9 cellular contexts compared by ENCODE assay signal in genomic region chr13:95137096-95137495, GRCh38.
DNase-seq lines count a peak whose midpoint lies in the region; ATAC-seq and TF ChIP-seq lines count a peak whose summit lies in the region.
"Had no signal": no experiment of that assay in that cellular context is flagged by ENCODE, and none has a peak within 500 bp of the region (broad histone marks: within the 10 kb centered on the region; RNA-seq: fewer than 3 reads in every experiment).

No MANE protein-coding gene starts in this region.

- H3K4me1 ChIP-seq in PC-3 (ENCODE audit: insufficient read depth, low read length) (peaks cover 9% of the 10 kb centered on the region; the same call in 1 of the 2 replicates), GM23338 (ENCODE audit: insufficient read depth) (peaks cover 6% of the 10 kb centered on the region), vagina (no peaks in the 10 kb centered on the region)
- H3K4me1 ChIP-seq: SJSA1 had no signal

- H3K9me3 ChIP-seq in PC-3 (ENCODE audit: low read length), result no peaks in the 10 kb centered on the region
- no peaks in the 10 kb centered on the region for H3K9me3 ChIP-seq in vagina
- H3K9me3 ChIP-seq: SJSA1 had no signal

- no peaks in the 10 kb centered on the region for H3K27me3 ChIP-seq in PC-3 (ENCODE audit: low read length)
- H3K27me3 ChIP-seq in GM23338 (ENCODE audit: insufficient read depth), result no peaks in the 10 kb centered on the region
- H3K27me3 ChIP-seq in vagina, result no peaks in the 10 kb centered on the region
- H3K27me3 ChIP-seq: SJSA1 had no signal

- POLR2A ChIA-PET in PC-3 (lab: Charles Lee; ENCODE audit: unreplicated experiment), result interaction anchor here (0.5 kb wide), 1 partner anchor 12 kb away, joined by 3 read pairs; no protein-coding TSS in a partner anchor

- H3K9me2 ChIP-seq in PC-3 (replicated peaks; ENCODE audit: low read length), result no peaks in the 10 kb centered on the region
- no peaks in the 10 kb centered on the region for H3K9me2 ChIP-seq in GM23338 (ENCODE audit: insufficient read depth)

- CTCF ChIA-PET in activated CD8-positive, alpha-beta memory T cell treated with anti-CD3 and anti-CD28 coated beads, Interleukin-2, amount 10 ng/mL, durations not matched to agents 7 days and 5 days (lab: Charles Lee), result no interaction called here
- CTCF ChIA-PET in PC-3 (lab: Charles Lee), result no interaction called here

- H3K27ac ChIP-seq in PC-3 (ENCODE audit: low read length), result peak overlapping the region; percentile 19
- no peak overlapping the region for H3K27ac ChIP-seq in GM23338 (ENCODE audit: low read depth)
- no peak overlapping the region for H3K27ac ChIP-seq in vagina
- H3K27ac ChIP-seq: SJSA1 had no signal

- no peaks in the 10 kb centered on the region for H3K36me3 ChIP-seq in PC-3 (ENCODE audit: low read depth, low read length)
- H3K36me3 ChIP-seq in GM23338 (ENCODE audit: insufficient read depth), result no peaks in the 10 kb centered on the region
- no peaks in the 10 kb centered on the region for H3K36me3 ChIP-seq in vagina
- H3K36me3 ChIP-seq: SJSA1 had no signal

- H2AFZ ChIP-seq in PC-3 (ENCODE audit: low read length) (no peak overlapping the region), GM23338 (no peak overlapping the region)

- H3F3A ChIP-seq in PC-3 (ENCODE audit: low read length, unreplicated experiment), result no peaks in the 10 kb centered on the region
- H3F3A ChIP-seq in GM23338 (replicated peaks; ENCODE audit: low read depth), result no peaks in the 10 kb centered on the region

- no peaks in the 10 kb centered on the region for H3K9me3 Mint-ChIP-seq in activated CD8-positive, alpha-beta memory T cell treated with anti-CD3 and anti-CD28 coated beads, Interleukin-2, amount 10 ng/mL, durations not matched to agents 7 days and 5 days (ENCODE audit: low read depth)
- H3K9me3 Mint-ChIP-seq in stimulated activated memory B cell treated with anti-CD40 and anti-IgM and Interleukin-4, amounts not matched to agents 10 μg/mL and 1 μg/mL and 100 μg/mL, for 72 hours, result no peaks in the 10 kb centered on the region
- H3K9me3 Mint-ChIP-seq in GM23338, result no peaks in the 10 kb centered on the region

- no peaks in the 10 kb centered on the region for H4K20me1 ChIP-seq in PC-3 (ENCODE audit: low read length)
- no peaks in the 10 kb centered on the region for H4K20me1 ChIP-seq in GM23338 (replicated peaks; ENCODE audit: insufficient read depth)

- no peak overlapping the region for H3K4me2 ChIP-seq in PC-3 (ENCODE audit: low read length)
- H3K4me2 ChIP-seq in GM23338, result no peak overlapping the region

- TF ChIP-seq POLR2A in vagina (IDR thresholded peaks at IDR 0.05), result no peak

- H3K4me3 ChIP-seq in PC-3 (ENCODE audit: low read length) (no peak overlapping the region), GM23338 (no peak overlapping the region), vagina (no peak overlapping the region)
- H3K4me3 ChIP-seq: SJSA1 had no signal

- intact Hi-C loops in PC-3 (cut with micrococcal nuclease) (no loop called here), vagina (cut with DNase I) (no loop called here)

- H3K27ac Mint-ChIP-seq in activated CD8-positive, alpha-beta memory T cell treated with anti-CD3 and anti-CD28 coated beads, Interleukin-2, amount 10 ng/mL, durations not matched to agents 7 days and 5 days, result peak overlapping the region; percentile 9
- no peak overlapping the region for H3K27ac Mint-ChIP-seq in stimulated activated memory B cell treated with anti-CD40 and anti-IgM and Interleukin-4, amounts not matched to agents 10 μg/mL and 1 μg/mL and 100 μg/mL, for 72 hours
- H3K27ac Mint-ChIP-seq in GM23338, result no peak overlapping the region

- peaks cover 4% of the 10 kb centered on the region for H3K4me1 Mint-ChIP-seq in activated CD8-positive, alpha-beta memory T cell treated with anti-CD3 and anti-CD28 coated beads, Interleukin-2, amount 10 ng/mL, durations not matched to agents 7 days and 5 days
- no peaks in the 10 kb centered on the region for H3K4me1 Mint-ChIP-seq in stimulated activated memory B cell treated with anti-CD40 and anti-IgM and Interleukin-4, amounts not matched to agents 10 μg/mL and 1 μg/mL and 100 μg/mL, for 72 hours
- H3K4me1 Mint-ChIP-seq in GM23338, result peaks cover 12% of the 10 kb centered on the region

- DNase-seq in activated CD8-positive, alpha-beta memory T cell treated with anti-CD3 and anti-CD28 coated beads, Interleukin-2, amount 10 ng/mL, durations not matched to agents 7 days and 5 days, result no peak
- DNase-seq in activated CD8-positive, alpha-beta memory T cell treated with anti-CD3 and anti-CD28 coated beads, Interleukin-2, amount 50 U/mL, for 48 hours, result no peak
- DNase-seq in PC-3 (peak; percentile 37), GM23338 (ENCODE audit: low spot score) (no peak), Ammon's horn (ENCODE audit: low spot score) (no peak), vagina (ENCODE audit: extremely low spot score in 2 of 2) (no peak)

- no TSS peak for BruUV-seq in PC-3 (replicated peaks; lab: Mats Ljungman, UMichigan)

- no peaks in the 10 kb centered on the region for H3K27me3 Mint-ChIP-seq in activated CD8-positive, alpha-beta memory T cell treated with anti-CD3 and anti-CD28 coated beads, Interleukin-2, amount 10 ng/mL, durations not matched to agents 7 days and 5 days
- H3K27me3 Mint-ChIP-seq in stimulated activated memory B cell treated with anti-CD40 and anti-IgM and Interleukin-4, amounts not matched to agents 10 μg/mL and 1 μg/mL and 100 μg/mL, for 72 hours, result no peaks in the 10 kb centered on the region
- peaks cover 3% of the 10 kb centered on the region for H3K27me3 Mint-ChIP-seq in GM23338 (ENCODE audit: insufficient read depth, low read depth, poor library complexity)

- peak; percentile 30 for ATAC-seq in activated CD8-positive, alpha-beta memory T cell treated with anti-CD3 and anti-CD28 coated beads, Interleukin-2, amount 10 ng/mL, durations not matched to agents 7 days and 5 days
- peak; percentile 95 for ATAC-seq in HG02885 (IDR thresholded peaks at IDR 0.05; ENCODE audit: poor library complexity, unreplicated experiment)
- ATAC-seq in PC-3, result peak; percentile 67
- ATAC-seq in stimulated activated memory B cell treated with anti-CD40 and anti-IgM and Interleukin-4, amounts not matched to agents 10 μg/mL and 1 μg/mL and 100 μg/mL, for 72 hours, result peak; percentile 50
- no peak for ATAC-seq in GM23338

- no peak overlapping the region for H3K9ac ChIP-seq in PC-3 (ENCODE audit: low read length)

- no peak overlapping the region for H3K4me3 Mint-ChIP-seq in activated CD8-positive, alpha-beta memory T cell treated with anti-CD3 and anti-CD28 coated beads, Interleukin-2, amount 10 ng/mL, durations not matched to agents 7 days and 5 days
- no peak overlapping the region for H3K4me3 Mint-ChIP-seq in stimulated activated memory B cell treated with anti-CD40 and anti-IgM and Interleukin-4, amounts not matched to agents 10 μg/mL and 1 μg/mL and 100 μg/mL, for 72 hours
- H3K4me3 Mint-ChIP-seq in GM23338, result no peak overlapping the region

- no peaks in the 10 kb centered on the region for H3K79me2 ChIP-seq in PC-3 (ENCODE audit: low read length)
- no peaks in the 10 kb centered on the region for H3K79me2 ChIP-seq in GM23338 (replicated peaks; ENCODE audit: insufficient read depth)

- peaks cover 5% of the 10 kb centered on the region for H3K36me3 Mint-ChIP-seq in activated CD8-positive, alpha-beta memory T cell treated with anti-CD3 and anti-CD28 coated beads, Interleukin-2, amount 10 ng/mL, durations not matched to agents 7 days and 5 days
- peaks cover 58% of the 10 kb centered on the region for H3K36me3 Mint-ChIP-seq in stimulated activated memory B cell treated with anti-CD40 and anti-IgM and Interleukin-4, amounts not matched to agents 10 μg/mL and 1 μg/mL and 100 μg/mL, for 72 hours
- peaks cover 3% of the 10 kb centered on the region; the same call in 1 of the 3 replicates for H3K36me3 Mint-ChIP-seq in GM23338 (ENCODE audit: low read depth)

- no peak for TF ChIP-seq CTCF in PC-3 (conservative IDR thresholded peaks at IDR 0.05; ENCODE audit: low read depth, low read length)
- TF ChIP-seq CTCF in GM23338 (conservative IDR thresholded peaks at IDR 0.05; ENCODE audit: low read depth in 2 of 2), result no peak
- TF ChIP-seq CTCF in vagina (IDR thresholded peaks at IDR 0.05), result no peak

TF ChIP-seq in GM23338, 12 proteins besides CTCF, POLR2A, EP300 and RAD21:
- TF ChIP-seq STAT1 (IDR thresholded peaks at IDR 0.05; ENCODE audit: unreplicated experiment) (no peak), EZH2phosphoT487 (IDR thresholded peaks at IDR 0.05; ENCODE audit: unreplicated experiment) (no peak), CREB1 (CRISPR knock-in tag; IDR thresholded peaks at IDR 0.05; ENCODE audit: low read depth) (no peak), EZH2 (IDR thresholded peaks at IDR 0.05; ENCODE audit: low read depth, unreplicated experiment) (no peak), NANOG (IDR thresholded peaks at IDR 0.05; ENCODE audit: borderline replicate concordance) (no peak), REST (IDR thresholded peaks at IDR 0.05; ENCODE audit: unreplicated experiment) (no peak), POLR2AphosphoS5 (IDR thresholded peaks at IDR 0.05; ENCODE audit: low read depth) (no peak)
